Comparison of ENCODE assay signal across 8 cellular contexts in genomic region chr12:8018666-8019581, GRCh38. TPM values are rescaled to one million over a fixed set of nuclear protein-coding genes. Genes with fewer than 3 reads are reported as not detected.
DNase-seq lines count a peak whose midpoint lies in the region; ATAC-seq and TF ChIP-seq lines count a peak whose summit lies in the region.

No MANE protein-coding gene starts in this region.

- H3K4ac ChIP-seq in H9 (ENCODE audit: low read depth, low read length): no peak overlapping the region

- H3K79me2 ChIP-seq in H9 (ENCODE audit: insufficient read depth, low read length): no peaks in the 10 kb centered on the region

- H2BK12ac ChIP-seq in H9 (ENCODE audit: insufficient read length, low read depth, low read length): no peak overlapping the region

- no peak overlapping the region for H3K23ac ChIP-seq in H9 (ENCODE audit: insufficient read length, low read depth, low read length)

- intact Hi-C loops in ovary (cut with DNase I): no loop called here

- no peaks in the 10 kb centered on the region for H3K27me3 ChIP-seq in H9 (ENCODE audit: insufficient read depth, low read length)
- H3K27me3 ChIP-seq in ovary: no peaks in the 10 kb centered on the region

- peaks cover 7 to 9% of the 10 kb centered on the region in 2 experiments; a peak in 2 of 4 replicates for H3K4me1 Mint-ChIP-seq in H9
- H3K4me1 Mint-ChIP-seq in effector memory CD8-positive, alpha-beta T cell (ENCODE audit: low read depth in 2 of 2): peaks cover 4 to 5% of the 10 kb centered on the region in 2 donors
- peaks cover 1 to 10% (median 7%) of the 10 kb centered on the region in 4 donors for H3K4me1 Mint-ChIP-seq in naive thymus-derived CD8-positive, alpha-beta T cell

- no peak overlapping the region for H2BK20ac ChIP-seq in H9 (ENCODE audit: low read depth, low read length, poor library complexity, severe bottlenecking)

- no peak overlapping the region for H2BK15ac ChIP-seq in H9 (ENCODE audit: low read depth, low read length)

- H2BK5ac ChIP-seq in H9 (ENCODE audit: insufficient read length, low read length): no peak overlapping the region

- H3K9me3 Mint-ChIP-seq in H9: no peaks in the 10 kb centered on the region
- H3K9me3 Mint-ChIP-seq in effector memory CD8-positive, alpha-beta T cell: no peaks in the 10 kb centered on the region
- H3K9me3 Mint-ChIP-seq in naive thymus-derived CD8-positive, alpha-beta T cell: no peaks in the 10 kb centered on the region

- H3K4me3 Mint-ChIP-seq in H9: peak overlapping the region; percentile 68 to 85
- H3K4me3 Mint-ChIP-seq in effector memory CD8-positive, alpha-beta T cell: peak overlapping the region; percentile 69 to 71
- peak overlapping the region; percentile 64 to 87 (median 77) for H3K4me3 Mint-ChIP-seq in naive thymus-derived CD8-positive, alpha-beta T cell

- no peak overlapping the region for H2BK120ac ChIP-seq in H9 (ENCODE audit: low read depth, low read length, poor library complexity, severe bottlenecking)

- no peak overlapping the region for H4K8ac ChIP-seq in H9 (replicated peaks; ENCODE audit: insufficient read length, low read depth, low read length)

- H4K5ac ChIP-seq in H9 (ENCODE audit: insufficient read length, low read depth, low read length): no peak overlapping the region

- H3K4me2 ChIP-seq in H9 (ENCODE audit: insufficient read depth, insufficient read length, low read length): peak overlapping the region; percentile 46

- H3K9ac ChIP-seq in H9 (ENCODE audit: extremely low read depth, insufficient read length, low read length): no peak overlapping the region

- TF ChIP-seq POLR2A in ovary (IDR thresholded peaks at IDR 0.05): no peak

- peaks cover 0 to 1% (median 0%) of the 10 kb centered on the region in 3 experiments; a peak in 1 of 7 replicates for H3K36me3 Mint-ChIP-seq in H9 (ENCODE audit: insufficient read depth in 1 of 3, low read depth in 3 of 3)
- no peaks in the 10 kb centered on the region for H3K36me3 Mint-ChIP-seq in effector memory CD8-positive, alpha-beta T cell (ENCODE audit: insufficient read depth)
- H3K36me3 Mint-ChIP-seq in naive thymus-derived CD8-positive, alpha-beta T cell: no peaks in the 10 kb centered on the region

- DNase-seq in H9 (peak; percentile 97), RPMI8226 (peak; percentile 30), AG08396 (ENCODE audit: low spot score) (no peak), ovary (no peak)
- no peak for DNase-seq in effector memory CD8-positive, alpha-beta T cell
- DNase-seq in naive thymus-derived CD8-positive, alpha-beta T cell: peak in 6 of 10 donors; percentile 18 to 71 (median 36)

- no peak overlapping the region for H3K56ac ChIP-seq in H9 (ENCODE audit: insufficient read length, low read depth, low read length)

- H2AFZ ChIP-seq in H9 (ENCODE audit: low read length): no peak overlapping the region

- no peaks in the 10 kb centered on the region for H3K4me1 ChIP-seq in H9 (ENCODE audit: insufficient read depth, low read length)
- peaks cover 2% of the 10 kb centered on the region for H3K4me1 ChIP-seq in ovary (ENCODE audit: insufficient read depth)

- no peak overlapping the region for H3K27ac Mint-ChIP-seq in H9
- H3K27ac Mint-ChIP-seq in effector memory CD8-positive, alpha-beta T cell: no peak overlapping the region
- peak overlapping the region in 4 of 10 donors; percentile 41 to 83 (median 68) for H3K27ac Mint-ChIP-seq in naive thymus-derived CD8-positive, alpha-beta T cell

- H3K4me3 ChIP-seq in ovary: no peak overlapping the region

- POLR2A ChIA-PET in naive thymus-derived CD8-positive, alpha-beta T cell (lab: Charles Lee): no interaction called here

- TF ChIP-seq CTCF in H9 (conservative IDR thresholded peaks at IDR 0.05) (peak; percentile 39; the same call in 1 of the 3 replicates), ovary (IDR thresholded peaks at IDR 0.05) (no peak)

- H3K18ac ChIP-seq in H9 (ENCODE audit: insufficient read length, low read depth, low read length): no peak overlapping the region

- H3K36me3 ChIP-seq in ovary: no peaks in the 10 kb centered on the region

- H3K14ac ChIP-seq in H9 (ENCODE audit: insufficient read depth, low read length): no peak overlapping the region

- no peak overlapping the region for H4K91ac ChIP-seq in H9 (ENCODE audit: insufficient read length, low read depth, low read length)

- H3K23me2 ChIP-seq in H9 (ENCODE audit: insufficient read length, low read depth, low read length, poor library complexity, severe bottlenecking): no peaks in the 10 kb centered on the region

- H2AK5ac ChIP-seq in H9 (ENCODE audit: insufficient read length, low read length): no peak overlapping the region

- H3K27ac ChIP-seq in H9 (ENCODE audit: insufficient read length, low read depth, low read length) (no peak overlapping the region), ovary (no peak overlapping the region)

- H3K79me1 ChIP-seq in H9 (ENCODE audit: insufficient read depth, low read depth, low read length, poor library complexity, severe bottlenecking): no peaks in the 10 kb centered on the region

- no peaks in the 10 kb centered on the region for H4K20me1 ChIP-seq in H9 (ENCODE audit: control insufficient read depth, insufficient read depth, insufficient read length)

- TF ChIP-seq EP300 in ovary (IDR thresholded peaks at IDR 0.05): no peak

- no peak overlapping the region for H3T11ph ChIP-seq in H9 (ENCODE audit: low read length)

- ATAC-seq in effector memory CD8-positive, alpha-beta T cell (replicated peaks): peak; percentile 74
- peak; percentile 87 to 93 for ATAC-seq in naive thymus-derived CD8-positive, alpha-beta T cell
- no peak for ATAC-seq in HG03439 (IDR thresholded peaks at IDR 0.05; ENCODE audit: unreplicated experiment)
- no peak for ATAC-seq in HG03175 (IDR thresholded peaks at IDR 0.05; ENCODE audit: unreplicated experiment)

- H3K9me3 ChIP-seq in H9 (ENCODE audit: control insufficient read depth, low read depth, low read length) (no peaks in the 10 kb centered on the region), ovary (no peaks in the 10 kb centered on the region)

- WGBS in H9 (ENCODE audit: extremely low coverage, insufficient read length, low lambda C conversion rate): no CpG with 5 or more reads among the region's 58 CpGs
- 3 to 4% (median 3%) methylated on average over 58 of the region's 58 CpGs for WGBS in ovary, 3 donors

- H3K27me3 Mint-ChIP-seq in H9 (ENCODE audit: low read depth): peaks cover 8% of the 10 kb centered on the region
- H3K27me3 Mint-ChIP-seq in effector memory CD8-positive, alpha-beta T cell: peaks cover 36% of the 10 kb centered on the region in 2 donors
- H3K27me3 Mint-ChIP-seq in naive thymus-derived CD8-positive, alpha-beta T cell: peaks cover 11 to 24% (median 18%) of the 10 kb centered on the region in 5 donors

RNA-seq across cellular contexts. Expression of gene FOXJ2, which starts 13.6 kb away (rescaled TPM):
- total RNA-seq in H9 (2021): 5.5 and 5.9 TPM in 2 replicates
- 10 to 100 TPM; 26.6 to 27.1 TPM for total RNA-seq in naive thymus-derived CD8-positive, alpha-beta T cell
- polyA plus RNA-seq in naive thymus-derived CD8-positive, alpha-beta T cell: 10 to 100 TPM in 1 of 3 donors, 1 to 10 TPM in 2; 6.7 to 14.4 (median 9.7) TPM
- total RNA-seq in ovary: 10 to 100 TPM; 10.5 to 30.8 (median 28.3) TPM
- polyA plus RNA-seq in ovary: 10 to 100 TPM; 16.8 to 32.1 TPM

RNA-seq across cellular contexts. Expression of gene C3AR1, which starts 47.2 kb away (rescaled TPM):
- total RNA-seq in H9 (2021) (not detected in 2 replicates), ovary (10 to 100 TPM in 2 of 7 donors, 1 to 10 TPM in 5; 2.5 to 17.6 (median 5.6) TPM)
- total RNA-seq in naive thymus-derived CD8-positive, alpha-beta T cell: 1 to 10 TPM; 1.5 to 2.0 TPM
- polyA plus RNA-seq in naive thymus-derived CD8-positive, alpha-beta T cell: 1 to 10 TPM in 2 of 3 donors, under 1 TPM in 1; 0.09 to 6.5 (median 2.7) TPM
- polyA plus RNA-seq in ovary: 10 to 100 TPM in 1 of 2 donors, 1 to 10 TPM in 1; 3.5 to 22.6 TPM

Comparison
In these comparisons a context has a peak if more than half of its experiments do, and no peak if none do; other contexts are left out.
1. DNase-seq: peak in H9 (single experiment), RPMI8226 (single experiment) and naive thymus-derived CD8-positive, alpha-beta T cell (6 of 10); none in effector memory CD8-positive, alpha-beta T cell (0 of 3), AG08396 (single experiment) and ovary (0 of 5).
2. ATAC-seq: peak in effector memory CD8-positive, alpha-beta T cell (single experiment) and naive thymus-derived CD8-positive, alpha-beta T cell (2 of 2); none in HG03439 (single experiment) and HG03175 (single experiment).
3. Peak in every context shown above with its lines, with median percentiles within 50 percentile points of each other: H3K4me3 Mint-ChIP-seq.